ENCODE assay signal across 10 cellular contexts in genomic region chr20:51650685-51651134, GRCh38.
A peak's percentile ranks its signal among the peaks of the same experiment; 100 is the strongest.
DNase-seq lines count a peak whose midpoint lies in the region; ATAC-seq, FAIRE-seq and TF ChIP-seq lines count a peak whose summit lies in the region.
"Had no signal": no experiment of that assay in that cellular context is flagged by ENCODE, and none has a peak within 500 bp of the region (broad histone marks: within the 10 kb centered on the region; RNA-seq: fewer than 3 reads in every experiment).

No MANE protein-coding gene starts in this region.

- H3K4me1 ChIP-seq in SK-N-SH (ENCODE audit: control insufficient read depth in 1 of 2, insufficient read depth in 2 of 2, low read depth in 1 of 2, low read length in 1 of 2) (peaks cover 0 to 13% of the 10 kb centered on the region in 2 experiments; a peak in 1 of 4 replicates), PC-3 (ENCODE audit: insufficient read depth, low read length) (peaks cover 15% of the 10 kb centered on the region; the same call in 1 of the 2 replicates), upper lobe of right lung (peaks cover 12% of the 10 kb centered on the region)

- H3K9me2 ChIP-seq in SK-N-SH (no peaks in the 10 kb centered on the region), PC-3 (replicated peaks; ENCODE audit: low read length) (no peaks in the 10 kb centered on the region)

- POLR2A ChIA-PET in SK-N-SH (lab: Yijun Ruan, JAX) (no interaction called here), PC-3 (lab: Charles Lee; ENCODE audit: unreplicated experiment) (no interaction called here)

- H3F3A ChIP-seq in SK-N-SH (replicated peaks; ENCODE audit: insufficient read depth) (no peaks in the 10 kb centered on the region), PC-3 (ENCODE audit: low read length, unreplicated experiment) (no peaks in the 10 kb centered on the region)

- H3K27ac ChIP-seq in SK-N-SH (ENCODE audit: low read depth in 2 of 2, low read length in 1 of 2) (no peak overlapping the region), PC-3 (ENCODE audit: low read length) (no peak overlapping the region), upper lobe of right lung (no peak overlapping the region)

- 73% methylated on average over 5 of the region's 5 CpGs for WGBS in SK-N-SH (ENCODE audit: low lambda C conversion rate)

- TF ChIP-seq EP300 in SK-N-SH (IDR thresholded peaks at IDR 0.05; ENCODE audit: borderline replicate concordance in 1 of 2, low read depth in 1 of 2, low read length in 1 of 2) = no peak

- TF ChIP-seq CTCF in SK-N-SH (IDR thresholded peaks at IDR 0.05) (no peak), PC-3 (conservative IDR thresholded peaks at IDR 0.05; ENCODE audit: low read depth, low read length) (no peak), upper lobe of right lung (IDR thresholded peaks at IDR 0.05) (no peak)

- H3K4me3 ChIP-seq in SK-N-SH (ENCODE audit: low read depth in 2 of 2, low read length in 1 of 2) (no peak overlapping the region), PC-3 (ENCODE audit: low read length) (no peak overlapping the region), upper lobe of right lung (no peak overlapping the region)

- peak; percentile 58 for ATAC-seq in SK-N-SH treated with all-trans-retinoic acid at 6 μM for 48 hours
- peak; percentile 60 for ATAC-seq in PC-3
- peak; percentile 82 for ATAC-seq in upper lobe of right lung

- DNase-seq in SK-N-SH = no peak
- peak; percentile 73 for DNase-seq in PC-3
- DNase-seq in fibroblast of peridontal ligament (ENCODE audit: extremely low read depth) = peak; percentile 45
- no peak for DNase-seq in upper lobe of right lung
- no peak for DNase-seq in GM19239 (ENCODE audit: insufficient read length, low spot score)
- DNase-seq in activated CD8-positive, alpha-beta memory T cell treated with anti-CD3 and anti-CD28 coated beads for 24 hours = no peak
- no peak for DNase-seq in COR-L47 (lab: John Stamatoyannopoulos, UW)
- DNase-seq: activated CD4-positive, alpha-beta T cell treated with anti-CD3 and anti-CD28 coated beads for 48 hours; NCI-H1436 treated with DMSO at 0.1 percent for 48 hours had no signal

- no peak for FAIRE-seq in GM19239 (lab: Jason Lieb, UNC)

- no peak for TF ChIP-seq RAD21 in SK-N-SH (IDR thresholded peaks at IDR 0.05; ENCODE audit: low read length)

- H2AFZ ChIP-seq in SK-N-SH (ENCODE audit: low read depth) = no peak overlapping the region
- H2AFZ ChIP-seq in PC-3 (ENCODE audit: low read length) = no peak overlapping the region

- no peak overlapping the region for H3K9ac ChIP-seq in SK-N-SH
- no peak overlapping the region for H3K9ac ChIP-seq in PC-3 (ENCODE audit: low read length)

- intact Hi-C loops in PC-3 (cut with micrococcal nuclease) = no loop called here
- intact Hi-C loops in upper lobe of right lung (cut with DNase I) = no loop called here

- H3K4me2 ChIP-seq in SK-N-SH (no peak overlapping the region), PC-3 (ENCODE audit: low read length) (no peak overlapping the region)

- peaks cover 2 to 5% of the 10 kb centered on the region in 2 experiments for H3K36me3 ChIP-seq in SK-N-SH (replicated peaks in 1 of 2; ENCODE audit: control insufficient read depth in 1 of 2, insufficient read depth in 2 of 2, low read length in 1 of 2)
- peaks cover 3% of the 10 kb centered on the region; the same call in 1 of the 2 replicates for H3K36me3 ChIP-seq in PC-3 (ENCODE audit: low read depth, low read length)
- peaks cover 4% of the 10 kb centered on the region for H3K36me3 ChIP-seq in upper lobe of right lung

- no TSS peak for BruUV-seq in PC-3 (replicated peaks; lab: Mats Ljungman, UMichigan)

- no peaks in the 10 kb centered on the region for H3K9me3 ChIP-seq in SK-N-SH
- no peaks in the 10 kb centered on the region for H3K9me3 ChIP-seq in PC-3 (ENCODE audit: low read length)
- no peaks in the 10 kb centered on the region for H3K9me3 ChIP-seq in upper lobe of right lung

- CTCF ChIA-PET in SK-N-SH (lab: Yijun Ruan, JAX) = interaction anchor here (3.0 kb wide), 1 partner anchor 11 kb away, joined by 11 read pairs; no protein-coding TSS in a partner anchor
- CTCF ChIA-PET in PC-3 (lab: Charles Lee) = interaction anchor here (0.6 kb wide), 1 partner anchor 197 kb away, joined by 10 read pairs; no protein-coding TSS in a partner anchor

- H3K79me2 ChIP-seq in SK-N-SH (ENCODE audit: insufficient read depth) (no peaks in the 10 kb centered on the region), PC-3 (ENCODE audit: low read length) (no peaks in the 10 kb centered on the region)

- H4K20me1 ChIP-seq in SK-N-SH (ENCODE audit: insufficient read depth) = no peaks in the 10 kb centered on the region
- no peaks in the 10 kb centered on the region for H4K20me1 ChIP-seq in PC-3 (ENCODE audit: low read length)

- H3K27me3 ChIP-seq in SK-N-SH (ENCODE audit: insufficient read depth) (no peaks in the 10 kb centered on the region), PC-3 (ENCODE audit: low read length) (no peaks in the 10 kb centered on the region), upper lobe of right lung (no peaks in the 10 kb centered on the region)

TF ChIP-seq in SK-N-SH treated with all-trans-retinoic acid at 6 μM for 48 hours, 23 proteins besides CTCF, POLR2A, EP300 and RAD21 (continues in another document):
- TF ChIP-seq ZNF70 (CRISPR knock-in tag; IDR thresholded peaks at IDR 0.05) (no peak), PPARA (CRISPR knock-in tag; IDR thresholded peaks at IDR 0.05; ENCODE audit: borderline replicate concordance) (no peak), CSDC2 (CRISPR knock-in tag; IDR thresholded peaks at IDR 0.05) (no peak), ARNTL (CRISPR knock-in tag; IDR thresholded peaks at IDR 0.05; ENCODE audit: borderline replicate concordance, low read depth) (no peak), ZFP30 (CRISPR knock-in tag; IDR thresholded peaks at IDR 0.05) (no peak), ISL1 (CRISPR knock-in tag; IDR thresholded peaks at IDR 0.05) (no peak), ZNF8 (CRISPR knock-in tag; IDR thresholded peaks at IDR 0.05) (no peak), ZNF565 (CRISPR knock-in tag; conservative IDR thresholded peaks at IDR 0.05; ENCODE audit: low read depth) (no peak), ZFP3 (CRISPR knock-in tag; IDR thresholded peaks at IDR 0.05) (no peak), BACH2 (CRISPR knock-in tag; IDR thresholded peaks at IDR 0.05; ENCODE audit: borderline replicate concordance) (no peak), ZC3H10 (CRISPR knock-in tag; IDR thresholded peaks at IDR 0.05) (no peak), ESRRG (CRISPR knock-in tag; IDR thresholded peaks at IDR 0.05) (no peak), POU6F1 (CRISPR knock-in tag; IDR thresholded peaks at IDR 0.05; ENCODE audit: borderline replicate concordance, low read depth) (no peak)

TF ChIP-seq in SK-N-SH, 30 proteins besides CTCF, POLR2A, EP300 and RAD21 (continues in another document):
- TF ChIP-seq FOSL2 (IDR thresholded peaks at IDR 0.05; ENCODE audit: borderline replicate concordance, low read depth) (no peak), SMC3 (IDR thresholded peaks at IDR 0.05; ENCODE audit: low read depth, low read length) (no peak), SIN3A (IDR thresholded peaks at IDR 0.05; ENCODE audit: borderline replicate concordance, low read depth, low read length) (no peak), RXRA (IDR thresholded peaks at IDR 0.05; ENCODE audit: borderline replicate concordance, low read depth) (no peak), TEAD4 (IDR thresholded peaks at IDR 0.05; ENCODE audit: borderline replicate concordance, insufficient read depth) (no peak), CHD2 (IDR thresholded peaks at IDR 0.05; ENCODE audit: low read length, partially characterized antibody) (no peak), EZH2phosphoT487 (IDR thresholded peaks at IDR 0.05; ENCODE audit: borderline replicate concordance, low read depth) (no peak), MEF2A (IDR thresholded peaks at IDR 0.05; ENCODE audit: borderline replicate concordance, low read depth) (no peak), REST (IDR thresholded peaks at IDR 0.05; ENCODE audit: low read depth, low read length) (no peak), USF1 (IDR thresholded peaks at IDR 0.05; ENCODE audit: borderline replicate concordance, low read depth) (no peak), GABPA (IDR thresholded peaks at IDR 0.05; ENCODE audit: low read depth) (no peak)

Comparison
In these comparisons a context has a peak if more than half of its experiments do, and no peak if none do; other contexts are left out.
1. DNase-seq: peak in PC-3 (single experiment) and fibroblast of peridontal ligament (single experiment); none in SK-N-SH (single experiment), upper lobe of right lung (single experiment), GM19239 (single experiment), activated CD8-positive, alpha-beta memory T cell treated with anti-CD3 and anti-CD28 coated beads for 24 hours (single experiment) and COR-L47 (single experiment).
2. Peak in every context shown above with its lines, with median percentiles within 50 percentile points of each other: ATAC-seq.